In genomic region chr3:151067158-151067557, GRCh38 we compare ENCODE assay signal across 12 cellular contexts. TPM values are rescaled to one million over a fixed set of nuclear protein-coding genes. Genes with fewer than 3 reads are reported as not detected.
A peak's percentile ranks its signal among the peaks of the same experiment; 100 is the strongest.
DNase-seq lines count a peak whose midpoint lies in the region; ATAC-seq, FAIRE-seq and TF ChIP-seq lines count a peak whose summit lies in the region.
"Had no signal": no experiment of that assay in that cellular context is flagged by ENCODE, and none has a peak within 500 bp of the region (broad histone marks: within the 10 kb centered on the region; RNA-seq: fewer than 3 reads in every experiment).

No MANE protein-coding gene starts in this region.

- no peaks in the 10 kb centered on the region for H3K4me1 ChIP-seq in K562 (replicated peaks in 1 of 2; ENCODE audit: control insufficient read depth in 2 of 2, insufficient read depth in 2 of 2, low read length in 2 of 2)
- no peaks in the 10 kb centered on the region for H3K4me1 ChIP-seq in CD8-positive, alpha-beta T cell (ENCODE audit: insufficient read depth, low read length)
- H3K4me1 ChIP-seq: right atrium auricular region had no signal

- no peak for TF ChIP-seq POLR2A in NB4 (IDR thresholded peaks at IDR 0.05; ENCODE audit: extremely low read depth, insufficient read length)
- TF ChIP-seq POLR2A in K562 (conservative IDR thresholded peaks at IDR 0.05) = no peak

- no peaks in the 10 kb centered on the region for H4K20me1 ChIP-seq in K562 (replicated peaks; ENCODE audit: control insufficient read depth, insufficient read depth, low read length)

- intact Hi-C loops in K562 (cut with micrococcal nuclease) = loop anchor here (1.0 kb wide), 1 partner anchor 79 kb away; no protein-coding TSS in a partner anchor
- intact Hi-C loops in CD8-positive, alpha-beta T cell (cut with DNase I, micrococcal nuclease) = loop anchor here in 1 of 2 experiments (1.0 kb wide), 1 partner anchor 79 kb away; no protein-coding TSS in a partner anchor

- H3K36me3 Mint-ChIP-seq in CD8-positive, alpha-beta T cell = no peaks in the 10 kb centered on the region

- no peaks in the 10 kb centered on the region for H3K36me3 ChIP-seq in K562 (ENCODE audit: control insufficient read depth, insufficient read depth, low read length)
- no peaks in the 10 kb centered on the region for H3K36me3 ChIP-seq in CD8-positive, alpha-beta T cell (ENCODE audit: insufficient read depth, low read length)
- H3K36me3 ChIP-seq: right atrium auricular region had no signal

- peak; percentile 12 to 54; a peak in 2 of 4 replicates for TF ChIP-seq RAD21 in K562 (CRISPR knock-in tag; conservative IDR thresholded peaks at IDR 0.05 in 1 of 2, IDR thresholded peaks at IDR 0.05 in 1 of 2)

- H3K79me2 ChIP-seq in K562 (ENCODE audit: control insufficient read depth, insufficient read depth, low read length) = no peaks in the 10 kb centered on the region

- peak; percentile 77 for ATAC-seq in K562
- ATAC-seq in GM19328 (IDR thresholded peaks at IDR 0.05; ENCODE audit: unreplicated experiment) = no peak
- no peak for ATAC-seq in CD8-positive, alpha-beta T cell
- no peak for ATAC-seq in GM21360 (IDR thresholded peaks at IDR 0.05; ENCODE audit: unreplicated experiment)

- H3K4me2 ChIP-seq in K562 (ENCODE audit: insufficient read depth, low read length) = no peak overlapping the region

- CTCF ChIA-PET in K562 (lab: Yijun Ruan, JAX; ENCODE audit: low intra/inter-chr PET ratio) = no interaction called here
- CTCF ChIA-PET in CD8-positive, alpha-beta T cell (lab: Charles Lee) = interaction anchor here (0.7 to 2.2 kb wide), 5 partner anchors 15 to 86 kb away, joined by 3 to 9 read pairs (median 4); no protein-coding TSS in a partner anchor

- H3K27ac ChIP-seq in K562 (ENCODE audit: extremely low read depth, low read depth, low read length) = no peak overlapping the region
- H3K27ac ChIP-seq in CD8-positive, alpha-beta T cell (ENCODE audit: low read depth, low read length) = no peak overlapping the region
- H3K27ac ChIP-seq: right atrium auricular region had no signal

- H3K9me1 ChIP-seq in K562 (ENCODE audit: control insufficient read depth, insufficient read depth, low read length) = no peaks in the 10 kb centered on the region

- H3K9me3 Mint-ChIP-seq in CD8-positive, alpha-beta T cell = no peaks in the 10 kb centered on the region

- no peak overlapping the region for H3K27ac Mint-ChIP-seq in CD8-positive, alpha-beta T cell

- H3K4me3 Mint-ChIP-seq in CD8-positive, alpha-beta T cell = no peak overlapping the region

- peak; percentile 84 for FAIRE-seq in K562 (lab: Jason Lieb, UNC)
- FAIRE-seq: TTC549 had no signal

- no peak overlapping the region for H2AFZ ChIP-seq in K562 (ENCODE audit: low read depth, low read length)

- no peaks in the 10 kb centered on the region for H3K9me3 ChIP-seq in K562 (replicated peaks; ENCODE audit: control insufficient read depth, insufficient read depth, low read depth, low read length)
- no peaks in the 10 kb centered on the region for H3K9me3 ChIP-seq in CD8-positive, alpha-beta T cell (ENCODE audit: low read length)
- H3K9me3 ChIP-seq: right atrium auricular region had no signal

- POLR2A ChIA-PET in K562 (lab: Yijun Ruan, JAX) = no interaction called here
- POLR2A ChIA-PET in CD8-positive, alpha-beta T cell (lab: Charles Lee) = no interaction called here

- no peaks in the 10 kb centered on the region for H3K4me1 Mint-ChIP-seq in CD8-positive, alpha-beta T cell (ENCODE audit: low read depth)

- H3K9ac ChIP-seq in K562 (ENCODE audit: insufficient read depth in 1 of 2, low read depth in 2 of 2, low read length in 2 of 2) = no peak overlapping the region

- no TSS peak for BruUV-seq in K562 (replicated peaks; lab: Mats Ljungman, UMichigan)

- peaks cover 10% of the 10 kb centered on the region for H3K27me3 Mint-ChIP-seq in CD8-positive, alpha-beta T cell (ENCODE audit: low read depth)

- H3K4me3 ChIP-seq in NB4 (ENCODE audit: low read depth, low read length) (no peak overlapping the region), K562 (no peak overlapping the region)
- H3K4me3 ChIP-seq in CD8-positive, alpha-beta T cell (ENCODE audit: low read depth, low read length) = no peak overlapping the region
- H3K4me3 ChIP-seq: right atrium auricular region had no signal

- no peak for TF ChIP-seq EP300 in K562 (IDR thresholded peaks at IDR 0.05; ENCODE audit: low read length)

- peak; percentile 13 for DNase-seq in ACHN
- DNase-seq in GDM1 (lab: John Stamatoyannopoulos, UW) = peak; percentile 43
- peak; percentile 47 for DNase-seq in NB4 (ENCODE audit: low read depth)
- peak in 1 of 4 experiments; percentile 24 for DNase-seq in K562 (ENCODE audit: extremely low read depth in 1 of 4, low spot score in 3 of 4)
- no peak for DNase-seq in GM19240 (ENCODE audit: insufficient read length, low spot score)
- DNase-seq in CD8-positive, alpha-beta T cell = no peak
- DNase-seq: DMS79 treated with DMSO at 0.1 percent for 48 hours, NCI-H2227 treated with DMSO at 0.1 percent for 48 hours had no signal

- TF ChIP-seq CTCF in NB4 (IDR thresholded peaks at IDR 0.05; ENCODE audit: low read depth, low read length) = peak; percentile 32
- peak; percentile 35 to 56 (median 54) for TF ChIP-seq CTCF in K562 (IDR thresholded peaks at IDR 0.05 in 2 of 3, conservative IDR thresholded peaks at IDR 0.05 in 1 of 3; ENCODE audit: insufficient read depth in 2 of 3, low read depth in 1 of 3, low read length in 3 of 3)
- TF ChIP-seq CTCF in CD8-positive, alpha-beta T cell (IDR thresholded peaks at IDR 0.05) = no peak

- in situ Hi-C loops in ACHN (cut with HindIII; ENCODE audit: low pct_ligation_motif_present, low pct_unique_long_range_greater_than_20kb, low sequenced_read_pairs) = no loop called here
- in situ Hi-C loops in K562 (cut with MboI) = no loop called here

- 5% methylated on average over 2 of the region's 2 CpGs for WGBS in K562 (ENCODE audit: insufficient coverage, low coverage, missing lambda C conversion rate)

- H3K27me3 ChIP-seq in K562 (ENCODE audit: control insufficient read depth in 2 of 2, insufficient read depth in 2 of 2, low read length in 2 of 2) = no peaks in the 10 kb centered on the region
- H3K27me3 ChIP-seq in CD8-positive, alpha-beta T cell (ENCODE audit: insufficient read depth, low read length) = no peaks in the 10 kb centered on the region
- H3K27me3 ChIP-seq: right atrium auricular region had no signal

TF ChIP-seq in K562, 482 proteins besides CTCF, POLR2A, EP300 and RAD21:
- TF ChIP-seq SMC3 (conservative IDR thresholded peaks at IDR 0.05; ENCODE audit: insufficient read depth, low read depth, low read length) = 0 out of 2 replicates have a peak, but pooled peaks have one; percentile 8
- TF ChIP-seq USF1 (CRISPR knock-in tag; IDR thresholded peaks at IDR 0.05) = no peak
TF ChIP-seq in K562: peak in this region for 1.

RNA-seq across cellular contexts. Expression of gene MED12L, which starts 18.3 kb away (rescaled TPM):
- total RNA-seq in K562 (2011; cell fraction: chromatin; rRNA removed; ENCODE audit: low replicate concordance) = not detected in 2 replicates
- 0.33 TPM in 1 of 2 replicates, not detected in the other for total RNA-seq in K562 (2011; cell fraction: nucleolus; rRNA removed)
- total RNA-seq in K562 (2011; cell fraction: nucleoplasm; rRNA removed) = 0.07 TPM in 1 of 2 replicates, not detected in the other
- total RNA-seq in K562 (2014; rRNA removed) = not detected in 2 replicates
- not detected in 2 replicates for total RNA-seq in K562 (2014; rRNA removed; fragmentation: Illumina TruSeq; extraction: Trizol)
- not detected in 2 replicates for total RNA-seq in K562 (2015; rRNA removed; fragmentation: Illumina TruSeq; extraction: Trizol)
- not detected in 2 replicates for total RNA-seq in K562 (2021)
- not detected in 2 replicates for polyA plus RNA-seq in K562 (2011; rRNA removed)
- not detected in 2 replicates for polyA plus RNA-seq in K562 (2011; cell fraction: cytosol; rRNA removed)
- not detected in 2 replicates for polyA plus RNA-seq in K562 (2011; cell fraction: nucleus; rRNA removed)
- not detected in 2 replicates for polyA plus RNA-seq in K562 (2012)
- polyA plus RNA-seq in K562 (2014; fragmentation: Illumina TruSeq; extraction: Trizol) = not detected in 2 replicates
- polyA plus RNA-seq in K562 (2014; fragmentation: Nextera tagmentation; extraction: Ambion mirVana) = not detected
- polyA plus RNA-seq in K562 (2014; rRNA removed) = not detected in 2 replicates
- not detected in 2 replicates for polyA minus RNA-seq in K562 (2011; rRNA and poly(A)+ RNA removed)
- not detected in 2 replicates for polyA minus RNA-seq in K562 (2011; cell fraction: cytosol; rRNA and poly(A)+ RNA removed)
- polyA minus RNA-seq in K562 (2011; cell fraction: nucleus; rRNA and poly(A)+ RNA removed) = under 0.01 TPM in 1 of 2 replicates, not detected in the other
- total RNA-seq in CD8-positive, alpha-beta T cell = under 1 TPM; 0.43 to 0.81 TPM

Comparison
In these comparisons a context has a peak if more than half of its experiments do, and no peak if none do; other contexts are left out.
1. DNase-seq: peak in ACHN (single experiment), GDM1 (single experiment) and NB4 (single experiment); none in GM19240 (single experiment) and CD8-positive, alpha-beta T cell (0 of 7).